ENCODE assay signal across 8 cellular contexts in genomic region chr4:60201052-60201673, GRCh38.
A peak's percentile ranks its signal among the peaks of the same experiment; 100 is the strongest.
DNase-seq lines count a peak whose midpoint lies in the region; ATAC-seq and TF ChIP-seq lines count a peak whose summit lies in the region.

No MANE protein-coding gene starts in this region.

- peak; percentile 78 for ATAC-seq in GM21360 (IDR thresholded peaks at IDR 0.05; ENCODE audit: unreplicated experiment)
- ATAC-seq in Panc1, result no peak
- peak; percentile 43 to 68 for ATAC-seq in lower lobe of right lung

- TF ChIP-seq POLR2A in tibial nerve (IDR thresholded peaks at IDR 0.05), result no peak

- no peak for TF ChIP-seq EP300 in tibial nerve (IDR thresholded peaks at IDR 0.05)

- H3K27me3 ChIP-seq in Panc1 (ENCODE audit: control insufficient read depth, insufficient read depth, low read length) (no peaks in the 10 kb centered on the region), lower lobe of right lung (ENCODE audit: low read depth) (no peaks in the 10 kb centered on the region), tibial nerve (no peaks in the 10 kb centered on the region)

- H3K36me3 ChIP-seq in Panc1 (ENCODE audit: control insufficient read depth, insufficient read depth, low read length), result no peaks in the 10 kb centered on the region
- H3K36me3 ChIP-seq in lower lobe of right lung, result no peaks in the 10 kb centered on the region
- H3K36me3 ChIP-seq in tibial nerve, result no peaks in the 10 kb centered on the region

- 8 to 13% methylated on average over 3 of the region's 3 CpGs for WGBS in tibial nerve, 2 donors

- peak; percentile 70 for DNase-seq in DMS 273 (lab: John Stamatoyannopoulos, UW; ENCODE audit: unreplicated experiment)
- no peak for DNase-seq in DMS 273 treated with DMSO at 0.1 percent for 48 hours (lab: John Stamatoyannopoulos, UW)
- DNase-seq in HT1080 (ENCODE audit: low read depth), result peak; percentile 61
- DNase-seq in Panc1 (ENCODE audit: low read depth, low spot score), result peak; percentile 46
- DNase-seq in cerebellar cortex (ENCODE audit: low spot score), result peak; percentile 45
- peak; percentile 39 for DNase-seq in lower lobe of right lung
- peak; percentile 19 to 31 for DNase-seq in tibial nerve (ENCODE audit: low spot score in 2 of 2)

- in situ Hi-C loops in Panc1 (cut with HindIII; ENCODE audit: low pct_unique_long_range_greater_than_20kb, low sequenced_read_pairs), result no loop called here

- BruUV-seq in Panc1 (replicated peaks; lab: Mats Ljungman, UMichigan), result no TSS peak

- H3K9me3 ChIP-seq in Panc1 (ENCODE audit: control insufficient read depth, insufficient read depth, low read depth, low read length) (no peaks in the 10 kb centered on the region), lower lobe of right lung (no peaks in the 10 kb centered on the region), tibial nerve (no peaks in the 10 kb centered on the region)

- H3K4me1 ChIP-seq in Panc1 (ENCODE audit: control insufficient read depth, insufficient read depth, low read length) (no peaks in the 10 kb centered on the region), lower lobe of right lung (no peaks in the 10 kb centered on the region), tibial nerve (no peaks in the 10 kb centered on the region)

- H3K27ac ChIP-seq in Panc1 (ENCODE audit: low read length), result no peak overlapping the region
- H3K27ac ChIP-seq in lower lobe of right lung, result no peak overlapping the region
- no peak overlapping the region for H3K27ac ChIP-seq in tibial nerve

- TF ChIP-seq CTCF in Panc1 (IDR thresholded peaks at IDR 0.05), result peak; percentile 72; the same call in 1 of the 2 replicates
- TF ChIP-seq CTCF in lower lobe of right lung (IDR thresholded peaks at IDR 0.05), result peak; percentile 85
- peak; percentile 61 to 87 (median 72) for TF ChIP-seq CTCF in tibial nerve (IDR thresholded peaks at IDR 0.05)

- CTCF ChIA-PET in Panc1 (lab: Charles Lee), result no interaction called here

- H3K4me3 ChIP-seq in Panc1 (ENCODE audit: low read depth in 2 of 2, low read length in 2 of 2) (no peak overlapping the region), lower lobe of right lung (no peak overlapping the region), tibial nerve (no peak overlapping the region)

- intact Hi-C loops in Panc1 (cut with micrococcal nuclease; ENCODE audit: unreplicated experiment) (no loop called here), lower lobe of right lung (cut with DNase I) (no loop called here)

- POLR2A ChIA-PET in Panc1 (lab: Charles Lee), result no interaction called here
